In genomic region chr1:198156745-198157240, GRCh38 we compare ENCODE assay signal across 8 cellular contexts. TPM values are rescaled to one million over a fixed set of nuclear protein-coding genes. Genes with fewer than 3 reads are reported as not detected.
A peak's percentile ranks its signal among the peaks of the same experiment; 100 is the strongest.
DNase-seq lines count a peak whose midpoint lies in the region; ATAC-seq and TF ChIP-seq lines count a peak whose summit lies in the region.

Gene NEK7, plus strand, starts transcription at chr1:198156998. Its CDS starts 75,583 bp downstream, at chr1:198232581.

- H3K27ac Mint-ChIP-seq in Caco-2 (ENCODE audit: unreplicated experiment) (peak within 1 kb of the TSS; percentile 88), endothelial cell (ENCODE audit: unreplicated experiment) (peak within 1 kb of the TSS; percentile 95)

- H3K9me3 Mint-ChIP-seq in Caco-2 (ENCODE audit: unreplicated experiment): no peaks in the 10 kb centered on the region
- H3K9me3 Mint-ChIP-seq in endothelial cell (ENCODE audit: unreplicated experiment): no peaks in the 10 kb centered on the region

- H3K27me3 ChIP-seq in Caco-2 (replicated peaks; ENCODE audit: control insufficient read depth, insufficient read depth, low read length): no peaks in the 10 kb centered on the region

- H3K4me3 Mint-ChIP-seq in Caco-2 (ENCODE audit: unreplicated experiment): peak within 1 kb of the TSS; percentile 91
- peak within 1 kb of the TSS; percentile 100 for H3K4me3 Mint-ChIP-seq in endothelial cell (ENCODE audit: unreplicated experiment)

- H3K9me3 ChIP-seq in Caco-2: no peaks in the 10 kb centered on the region

- H3K36me3 Mint-ChIP-seq in Caco-2 (ENCODE audit: insufficient read depth, unreplicated experiment): peaks cover 19% of the 10 kb centered on the region
- H3K36me3 Mint-ChIP-seq in endothelial cell (ENCODE audit: low read depth, unreplicated experiment): no peaks in the 10 kb centered on the region

- TF ChIP-seq CTCF in Caco-2 (IDR thresholded peaks at IDR 0.05; ENCODE audit: insufficient read depth in 1 of 2, low read depth in 1 of 2, low read length in 1 of 2, severe bottlenecking in 1 of 2, unreplicated experiment in 1 of 2) (no peak), endothelial cell (IDR thresholded peaks at IDR 0.05; ENCODE audit: unreplicated experiment) (no peak)

- intact Hi-C loops in Caco-2 (cut with micrococcal nuclease; ENCODE audit: unreplicated experiment): loop anchor here (1.0 to 10.0 kb wide), 7 partner anchors 49 to 632 kb away; partner anchors contain the start of gene LHX9

- no peaks in the 10 kb centered on the region for H3K36me3 ChIP-seq in Caco-2 (ENCODE audit: control insufficient read depth, insufficient read depth, low read length)

- H3K4me1 Mint-ChIP-seq in Caco-2 (ENCODE audit: low read depth, unreplicated experiment): peaks cover 25% of the 10 kb centered on the region
- H3K4me1 Mint-ChIP-seq in endothelial cell (ENCODE audit: unreplicated experiment): peaks cover 38% of the 10 kb centered on the region

- CTCF ChIA-PET in Caco-2 (lab: Charles Lee): interaction anchor here (0.8 kb wide), 1 partner anchor 9 kb away, joined by 4 read pairs; no protein-coding TSS in a partner anchor

- H3K4me1 ChIP-seq in Caco-2: peaks cover 15% of the 10 kb centered on the region

- peak; percentile 43 for ATAC-seq in GM21367 (IDR thresholded peaks at IDR 0.05; ENCODE audit: unreplicated experiment)

- DNase-seq in Caco-2 (peak; percentile 87 to 89), HT-29 (ENCODE audit: low spot score) (peak; percentile 91), NOMO-1 treated with DMSO at 0.1 percent for 48 hours (lab: John Stamatoyannopoulos, UW; ENCODE audit: unreplicated experiment) (peak; percentile 54), activated T-cell treated with anti-CD3 and anti-CD28 coated beads for 1 hour (ENCODE audit: low read depth) (peak; percentile 36), endothelial cell (ENCODE audit: low spot score) (peak; percentile 80), mesenteric fat pad (ENCODE audit: low spot score) (peak; percentile 93)
- peak; percentile 34 for DNase-seq in stimulated activated CD8-positive, alpha-beta memory T cell treated with anti-CD3 and anti-CD28 coated beads, Interleukin-7, amount 100 ng/mL, for 24 hours (ENCODE audit: low read depth)

- H3K27me3 Mint-ChIP-seq in Caco-2 (ENCODE audit: insufficient read depth, unreplicated experiment) (no peaks in the 10 kb centered on the region), endothelial cell (ENCODE audit: unreplicated experiment) (peaks cover 14% of the 10 kb centered on the region)

- no TSS peak for BruUV-seq in Caco-2 (replicated peaks; lab: Mats Ljungman, UMichigan)

- POLR2A ChIA-PET in Caco-2 (lab: Charles Lee): no interaction called here

- H3K4me3 ChIP-seq in Caco-2 (ENCODE audit: low read depth, low read length): peak within 1 kb of the TSS; percentile 88

RNA-seq across cellular contexts. Expression of gene NEK7, which starts in this region (rescaled TPM):
- total RNA-seq in Caco-2 (2022) (52.3 and 56.1 TPM in 2 replicates), endothelial cell (ENCODE audit: unreplicated experiment) (44.9 TPM), mesenteric fat pad (103 TPM)
- total RNA-seq in HT-29 (2014; rRNA removed; shearing (Covaris generic)): 13.7 and 14.2 TPM in 2 replicates

Comparison
In these comparisons a context has a peak if more than half of its experiments do, and no peak if none do; other contexts are left out.
1. Peak in every context shown above with its lines: DNase-seq, ATAC-seq and H3K4me3 ChIP-seq.
2. DNase-seq: peak in every context shown above with its lines; median percentile 93 in mesenteric fat pad; 91 in HT-29; 88 in Caco-2; 80 in endothelial cell; 54 in NOMO-1 treated with DMSO at 0.1 percent for 48 hours; 36 in activated T-cell treated with anti-CD3 and anti-CD28 coated beads for 1 hour; 34 in stimulated activated CD8-positive, alpha-beta memory T cell treated with anti-CD3 and anti-CD28 coated beads, Interleukin-7, amount 100 ng/mL, for 24 hours.